9 cellular contexts compared by ENCODE assay signal in the genomic region with DNA sequence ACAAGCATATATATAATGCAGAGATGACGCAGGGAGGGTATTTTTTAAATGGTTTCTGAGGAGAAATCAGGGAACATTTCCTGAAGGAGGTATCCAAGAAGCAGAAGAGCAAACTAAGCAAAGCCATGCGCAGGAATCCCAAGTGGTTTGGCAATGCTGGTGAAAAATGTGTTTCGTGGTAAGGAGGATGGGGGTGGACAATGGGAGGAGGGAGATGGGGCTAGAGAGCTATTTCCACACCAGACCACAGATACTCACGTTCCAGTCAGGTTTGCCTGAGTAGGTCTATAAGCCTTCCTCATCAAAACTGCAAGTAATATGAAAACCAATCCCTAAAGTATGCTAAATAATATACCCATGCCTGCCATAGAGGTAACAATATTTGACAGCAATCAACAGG.
A peak's percentile ranks its signal among the peaks of the same experiment; 100 is the strongest.
DNase-seq lines count a peak whose midpoint lies in the region; ATAC-seq and TF ChIP-seq lines count a peak whose summit lies in the region.
"Had no signal": no experiment of that assay in that cellular context is flagged by ENCODE, and none has a peak within 500 bp of the region (broad histone marks: within the 10 kb centered on the region; RNA-seq: fewer than 3 reads in every experiment).

No MANE protein-coding gene starts in this region.

- H3K4me3 Mint-ChIP-seq in stimulated activated naive B cell treated with anti-CD40 and anti-IgM and Interleukin-4, amounts not matched to agents 10 μg/mL and 1 μg/mL and 100 μg/mL, for 72 hours, result peak overlapping the region; percentile 18 to 71

- no peak for TF ChIP-seq CTCF in fibroblast of pulmonary artery (IDR thresholded peaks at IDR 0.05; ENCODE audit: low read length, missing control alignments)

- DNase-seq in GM04503 (ENCODE audit: low read depth), result peak; percentile 84
- DNase-seq in SKM-1 (lab: John Stamatoyannopoulos, UW; ENCODE audit: unreplicated experiment), result peak; percentile 27
- peak; percentile 86 for DNase-seq in fibroblast of pulmonary artery (ENCODE audit: low read depth)
- no peak for DNase-seq in stimulated activated naive B cell treated with anti-CD40 and anti-IgM and Interleukin-4, amounts not matched to agents 10 μg/mL and 1 μg/mL and 100 μg/mL, for 72 hours
- DNase-seq in DMS114 treated with DMSO at 0.1 percent for 48 hours (lab: John Stamatoyannopoulos, UW; ENCODE audit: unreplicated experiment), result no peak
- no peak for DNase-seq in germinal center (ENCODE audit: low spot score)
- DNase-seq: amniotic stem cell had no signal

- H3K4me1 Mint-ChIP-seq in stimulated activated naive B cell treated with anti-CD40 and anti-IgM and Interleukin-4, amounts not matched to agents 10 μg/mL and 1 μg/mL and 100 μg/mL, for 72 hours, result peaks cover 45 to 71% of the 10 kb centered on the region in 2 donors

- H3K4me3 ChIP-seq in fibroblast of pulmonary artery (replicated peaks; ENCODE audit: low read depth, low read length), result peak overlapping the region; percentile 58

- no peak for ATAC-seq in stimulated activated naive B cell treated with anti-CD40 and anti-IgM and Interleukin-4, amounts not matched to agents 10 μg/mL and 1 μg/mL and 100 μg/mL, for 72 hours (replicated peaks)
- ATAC-seq in HG02938 (IDR thresholded peaks at IDR 0.05; ENCODE audit: unreplicated experiment), result no peak
- no peak for ATAC-seq in GM21723 (IDR thresholded peaks at IDR 0.05; ENCODE audit: unreplicated experiment)

- no peaks in the 10 kb centered on the region for H3K27me3 Mint-ChIP-seq in stimulated activated naive B cell treated with anti-CD40 and anti-IgM and Interleukin-4, amounts not matched to agents 10 μg/mL and 1 μg/mL and 100 μg/mL, for 72 hours

- no peaks in the 10 kb centered on the region for H3K9me3 Mint-ChIP-seq in stimulated activated naive B cell treated with anti-CD40 and anti-IgM and Interleukin-4, amounts not matched to agents 10 μg/mL and 1 μg/mL and 100 μg/mL, for 72 hours

- H3K36me3 Mint-ChIP-seq in stimulated activated naive B cell treated with anti-CD40 and anti-IgM and Interleukin-4, amounts not matched to agents 10 μg/mL and 1 μg/mL and 100 μg/mL, for 72 hours, result peaks cover 30 to 55% of the 10 kb centered on the region in 2 donors

- H3K27ac Mint-ChIP-seq in stimulated activated naive B cell treated with anti-CD40 and anti-IgM and Interleukin-4, amounts not matched to agents 10 μg/mL and 1 μg/mL and 100 μg/mL, for 72 hours, result no peak overlapping the region

Comparison
In these comparisons a context has a peak if more than half of its experiments do, and no peak if none do; other contexts are left out.
1. DNase-seq: peak in GM04503 (single experiment), SKM-1 (single experiment) and fibroblast of pulmonary artery (single experiment); none in stimulated activated naive B cell treated with anti-CD40 and anti-IgM and Interleukin-4, amounts not matched to agents 10 μg/mL and 1 μg/mL and 100 μg/mL, for 72 hours (single experiment), DMS114 treated with DMSO at 0.1 percent for 48 hours (single experiment) and germinal center (single experiment).